Comparison of ENCODE assay signal across 10 cellular contexts in the genomic region with DNA sequence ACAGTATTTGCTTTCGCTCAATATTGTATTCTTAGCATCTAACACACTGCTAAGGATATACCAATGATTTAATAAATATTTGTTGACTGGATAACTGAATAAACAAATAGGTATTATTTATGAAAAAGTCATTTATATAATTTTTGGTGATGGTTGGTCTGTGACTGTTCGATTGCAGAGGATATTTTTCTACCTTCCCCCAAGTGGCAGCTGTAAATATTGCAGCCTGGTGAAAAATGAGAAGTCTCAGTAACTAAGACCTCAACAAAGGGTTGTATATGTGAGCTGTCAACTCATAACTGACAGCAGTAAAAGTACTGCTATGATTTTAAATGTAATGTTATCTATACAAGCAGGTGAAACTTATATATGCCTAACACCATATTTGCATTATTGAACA. TPM values are rescaled to one million over a fixed set of nuclear protein-coding genes. Genes with fewer than 3 reads are reported as not detected.
DNase-seq lines count a peak whose midpoint lies in the region; ATAC-seq and TF ChIP-seq lines count a peak whose summit lies in the region.
"Had no signal": no experiment of that assay in that cellular context is flagged by ENCODE, and none has a peak within 500 bp of the region (broad histone marks: within the 10 kb centered on the region; RNA-seq: fewer than 3 reads in every experiment).

No MANE protein-coding gene starts in this region.

- ATAC-seq in heart left ventricle (no peak), right cardiac atrium (no peak), upper lobe of left lung (ENCODE audit: low FRiP score in 2 of 2) (no peak), GM21619 (IDR thresholded peaks at IDR 0.05; ENCODE audit: unreplicated experiment) (no peak)

- no peaks in the 10 kb centered on the region for H3K36me3 Mint-ChIP-seq in activated CD4-positive, alpha-beta memory T cell treated with anti-CD3 and anti-CD28 coated beads, Interleukin-2, amount 10 ng/mL, durations not matched to agents 7 days and 5 days (ENCODE audit: low read depth)
- H3K36me3 Mint-ChIP-seq: activated naive CD8-positive, alpha-beta T cell treated with anti-CD3 and anti-CD28 coated beads, Interleukin-2, amount 10 ng/mL, durations not matched to agents 7 days and 5 days had no signal

- DNase-seq in heart left ventricle: no peak
- DNase-seq in right cardiac atrium: no peak
- DNase-seq in epithelial cell of esophagus (ENCODE audit: low read depth): peak; percentile 4
- DNase-seq in upper lobe of left lung: no peak
- DNase-seq in activated CD4-positive, alpha-beta memory T cell treated with anti-CD3 and anti-CD28 coated beads, Interleukin-2, amount 10 ng/mL, durations not matched to agents 7 days and 5 days: no peak
- DNase-seq in GM19238 (ENCODE audit: insufficient read length, low spot score): no peak
- DNase-seq: activated naive CD8-positive, alpha-beta T cell treated with anti-CD3 and anti-CD28 coated beads, Interleukin-2, amount 10 ng/mL, durations not matched to agents 7 days and 5 days; ovary had no signal

- no peak overlapping the region for H3K4me3 Mint-ChIP-seq in activated CD4-positive, alpha-beta memory T cell treated with anti-CD3 and anti-CD28 coated beads, Interleukin-2, amount 10 ng/mL, durations not matched to agents 7 days and 5 days
- H3K4me3 Mint-ChIP-seq: activated naive CD8-positive, alpha-beta T cell treated with anti-CD3 and anti-CD28 coated beads, Interleukin-2, amount 10 ng/mL, durations not matched to agents 7 days and 5 days had no signal

- no peak overlapping the region for H3K27ac Mint-ChIP-seq in activated CD4-positive, alpha-beta memory T cell treated with anti-CD3 and anti-CD28 coated beads, Interleukin-2, amount 10 ng/mL, durations not matched to agents 7 days and 5 days
- H3K27ac Mint-ChIP-seq: activated naive CD8-positive, alpha-beta T cell treated with anti-CD3 and anti-CD28 coated beads, Interleukin-2, amount 10 ng/mL, durations not matched to agents 7 days and 5 days had no signal

- CTCF ChIA-PET in activated CD4-positive, alpha-beta memory T cell treated with anti-CD3 and anti-CD28 coated beads, Interleukin-2, amount 10 ng/mL, durations not matched to agents 7 days and 5 days (lab: Charles Lee): no interaction called here

- H3K27ac ChIP-seq in heart left ventricle (no peak overlapping the region), right cardiac atrium (ENCODE audit: low read length) (no peak overlapping the region), upper lobe of left lung (no peak overlapping the region)
- H3K27ac ChIP-seq: ovary had no signal

- no peak for TF ChIP-seq EP300 in upper lobe of left lung (IDR thresholded peaks at IDR 0.05)

- no peaks in the 10 kb centered on the region for H3K27me3 Mint-ChIP-seq in activated CD4-positive, alpha-beta memory T cell treated with anti-CD3 and anti-CD28 coated beads, Interleukin-2, amount 10 ng/mL, durations not matched to agents 7 days and 5 days
- H3K27me3 Mint-ChIP-seq: activated naive CD8-positive, alpha-beta T cell treated with anti-CD3 and anti-CD28 coated beads, Interleukin-2, amount 10 ng/mL, durations not matched to agents 7 days and 5 days had no signal

- TF ChIP-seq POLR2A in heart left ventricle (IDR thresholded peaks at IDR 0.05) (no peak), upper lobe of left lung (IDR thresholded peaks at IDR 0.05) (no peak)

- H3K9me3 ChIP-seq in heart left ventricle (no peaks in the 10 kb centered on the region), right cardiac atrium (ENCODE audit: control insufficient read depth, low read length) (no peaks in the 10 kb centered on the region), upper lobe of left lung (no peaks in the 10 kb centered on the region)
- H3K9me3 ChIP-seq: ovary had no signal

- POLR2A ChIA-PET in activated CD4-positive, alpha-beta memory T cell treated with anti-CD3 and anti-CD28 coated beads, Interleukin-2, amount 10 ng/mL, durations not matched to agents 7 days and 5 days (lab: Charles Lee): no interaction called here

- no peak overlapping the region for H3K4me3 ChIP-seq in heart left ventricle
- H3K4me3 ChIP-seq in right cardiac atrium (ENCODE audit: low read length): no peak overlapping the region
- no peak overlapping the region for H3K4me3 ChIP-seq in epithelial cell of esophagus (ENCODE audit: low read length)
- H3K4me3 ChIP-seq in upper lobe of left lung: no peak overlapping the region
- H3K4me3 ChIP-seq: ovary had no signal

- no peaks in the 10 kb centered on the region for H3K4me1 Mint-ChIP-seq in activated CD4-positive, alpha-beta memory T cell treated with anti-CD3 and anti-CD28 coated beads, Interleukin-2, amount 10 ng/mL, durations not matched to agents 7 days and 5 days
- H3K4me1 Mint-ChIP-seq: activated naive CD8-positive, alpha-beta T cell treated with anti-CD3 and anti-CD28 coated beads, Interleukin-2, amount 10 ng/mL, durations not matched to agents 7 days and 5 days had no signal

- H3K4me1 ChIP-seq in heart left ventricle (no peaks in the 10 kb centered on the region), right cardiac atrium (ENCODE audit: control insufficient read depth, insufficient read depth, low read length) (no peaks in the 10 kb centered on the region), upper lobe of left lung (no peaks in the 10 kb centered on the region)

- WGBS in heart left ventricle, 4 donors: 56 to 60% (median 58%) methylated on average over 2 of the region's 2 CpGs
- WGBS in right cardiac atrium: 59% methylated on average over 2 of the region's 2 CpGs
- 64 to 72% methylated on average over 2 of the region's 2 CpGs for WGBS in upper lobe of left lung, 2 donors

- intact Hi-C loops in heart left ventricle (cut with DNase I) (loop anchor here in 6 of 10 donors (10.0 kb wide), 2 partner anchors 335 to 525 kb away; no protein-coding TSS in a partner anchor), right cardiac atrium (cut with DNase I) (loop anchor here in 2 of 4 donors (10.0 kb wide), 2 partner anchors 335 to 345 kb away; no protein-coding TSS in a partner anchor)

- no peaks in the 10 kb centered on the region for H3K9me3 Mint-ChIP-seq in activated CD4-positive, alpha-beta memory T cell treated with anti-CD3 and anti-CD28 coated beads, Interleukin-2, amount 10 ng/mL, durations not matched to agents 7 days and 5 days
- H3K9me3 Mint-ChIP-seq: activated naive CD8-positive, alpha-beta T cell treated with anti-CD3 and anti-CD28 coated beads, Interleukin-2, amount 10 ng/mL, durations not matched to agents 7 days and 5 days had no signal

- H3K36me3 ChIP-seq in heart left ventricle (no peaks in the 10 kb centered on the region), upper lobe of left lung (no peaks in the 10 kb centered on the region)
- H3K36me3 ChIP-seq: ovary had no signal

- H3K27me3 ChIP-seq in heart left ventricle: peaks cover 0 to 12% (median 0%) of the 10 kb centered on the region in 9 donors
- H3K27me3 ChIP-seq in right cardiac atrium (ENCODE audit: control insufficient read depth, insufficient read depth): no peaks in the 10 kb centered on the region
- no peaks in the 10 kb centered on the region for H3K27me3 ChIP-seq in upper lobe of left lung
- H3K27me3 ChIP-seq: ovary had no signal

- TF ChIP-seq CTCF in heart left ventricle (IDR thresholded peaks at IDR 0.05): peak in 9 of 12 donors; percentile 15 to 48 (median 32)
- peak; percentile 41 for TF ChIP-seq CTCF in LNCAP (IDR thresholded peaks at IDR 0.05)
- TF ChIP-seq CTCF in epithelial cell of esophagus (IDR thresholded peaks at IDR 0.05; ENCODE audit: insufficient read depth, low read depth, low read length, missing control alignments): peak; percentile 47
- peak in 4 of 6 experiments; percentile 25 to 50 (median 32) for TF ChIP-seq CTCF in upper lobe of left lung (IDR thresholded peaks at IDR 0.05)

RNA-seq across cellular contexts. Expression of a gene that starts 36.0 kb away (rescaled TPM):
- total RNA-seq in heart left ventricle (not detected), right cardiac atrium (not detected), upper lobe of left lung (not detected)
- polyA plus RNA-seq in heart left ventricle (not detected), right cardiac atrium (not detected)
- not detected for total RNA-seq in activated CD4-positive, alpha-beta memory T cell treated with anti-CD3 and anti-CD28 coated beads, Interleukin-2, amount 10 ng/mL, durations not matched to agents 7 days and 5 days
- total RNA-seq: activated naive CD8-positive, alpha-beta T cell treated with anti-CD3 and anti-CD28 coated beads, Interleukin-2, amount 10 ng/mL, durations not matched to agents 7 days and 5 days; ovary had no signal
- polyA plus RNA-seq: ovary had no signal
